8 cellular contexts compared by ENCODE assay signal in the genomic region with DNA sequence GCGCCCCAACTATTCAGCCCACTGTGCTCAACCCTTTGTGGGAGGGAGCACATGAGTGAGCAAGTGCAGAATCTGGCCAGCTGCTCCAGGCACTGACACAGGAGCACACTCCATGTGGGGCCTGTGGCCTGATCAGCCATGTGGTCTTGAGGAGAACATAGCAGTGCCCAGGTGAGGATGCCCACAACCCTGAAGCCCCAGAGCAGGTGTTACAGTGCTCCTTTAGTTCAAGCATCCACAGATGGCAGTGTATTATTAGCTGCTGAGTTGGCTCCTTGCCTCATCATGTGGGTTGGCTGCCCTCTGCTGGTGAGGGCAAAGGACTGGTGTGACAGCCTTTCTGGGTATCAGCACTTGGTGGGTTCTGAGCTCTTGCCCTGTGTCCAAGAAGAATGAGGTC.
DNase-seq lines count a peak whose midpoint lies in the region; ATAC-seq, FAIRE-seq and TF ChIP-seq lines count a peak whose summit lies in the region.

No MANE protein-coding gene starts in this region.

- H3K79me2 ChIP-seq in KMS-11 (ENCODE audit: insufficient read depth, low read depth) = no peaks in the 10 kb centered on the region

- H3K27ac Mint-ChIP-seq in activated CD4-positive, alpha-beta T cell treated with anti-CD3 and anti-CD28 coated beads for 36 hours = no peak overlapping the region

- POLR2A ChIA-PET in activated CD4-positive, alpha-beta T cell treated with anti-CD3 and anti-CD28 coated beads for 36 hours (lab: Charles Lee) = no interaction called here

- H3K9me3 Mint-ChIP-seq in activated CD4-positive, alpha-beta T cell treated with anti-CD3 and anti-CD28 coated beads for 36 hours (ENCODE audit: low read depth) = no peaks in the 10 kb centered on the region

- no peak for FAIRE-seq in kidney (lab: Jason Lieb, UNC)

- intact Hi-C loops in activated CD4-positive, alpha-beta T cell treated with anti-CD3 and anti-CD28 coated beads for 36 hours (cut with DNase I, micrococcal nuclease) = loop anchor here in 1 of 2 experiments (1.0 to 2.0 kb wide), 3 partner anchors 433 to 1931 kb away; no protein-coding TSS in a partner anchor
- intact Hi-C loops in kidney (cut with DNase I) = no loop called here

- H3K27ac ChIP-seq in KMS-11 (no peak overlapping the region), kidney (ENCODE audit: low read depth in 2 of 2, low read length in 2 of 2) (no peak overlapping the region)

- CTCF ChIA-PET in activated CD4-positive, alpha-beta T cell treated with anti-CD3 and anti-CD28 coated beads for 36 hours (lab: Charles Lee) = no interaction called here

- TF ChIP-seq CTCF in KMS-11 (conservative IDR thresholded peaks at IDR 0.05; ENCODE audit: low read depth, low read length) (peak; percentile 92), WI38 (IDR thresholded peaks at IDR 0.05; ENCODE audit: low read depth, low read length) (0 out of 2 replicates have a peak, but pooled peaks have one; percentile 11), kidney (IDR thresholded peaks at IDR 0.05; ENCODE audit: borderline replicate concordance, extremely low read depth, insufficient read depth) (peak; percentile 38)

- H2AFZ ChIP-seq in KMS-11 (ENCODE audit: low read depth) = no peak overlapping the region

- H3K4me3 Mint-ChIP-seq in activated CD4-positive, alpha-beta T cell treated with anti-CD3 and anti-CD28 coated beads for 36 hours = no peak overlapping the region

- H3K9ac ChIP-seq in KMS-11 = no peak overlapping the region
- no peak overlapping the region for H3K9ac ChIP-seq in kidney (ENCODE audit: low read length in 2 of 2)

- no peaks in the 10 kb centered on the region for H3K27me3 Mint-ChIP-seq in activated CD4-positive, alpha-beta T cell treated with anti-CD3 and anti-CD28 coated beads for 36 hours

- peak; percentile 66 for DNase-seq in activated CD4-positive, alpha-beta T cell treated with anti-CD3 and anti-CD28 coated beads for 36 hours
- no peak for DNase-seq in activated CD4-positive, alpha-beta T cell treated with anti-CD3 and anti-CD28 coated beads for 1 hour
- no peak for DNase-seq in kidney
- DNase-seq in Ammon's horn (ENCODE audit: low spot score) = no peak

- H3K36me3 Mint-ChIP-seq in activated CD4-positive, alpha-beta T cell treated with anti-CD3 and anti-CD28 coated beads for 36 hours (ENCODE audit: low read depth) = no peaks in the 10 kb centered on the region

- H3K27me3 ChIP-seq in KMS-11 (ENCODE audit: insufficient read depth, low read depth) = no peaks in the 10 kb centered on the region

- H3K36me3 ChIP-seq in KMS-11 (ENCODE audit: insufficient read depth) = no peaks in the 10 kb centered on the region
- H3K36me3 ChIP-seq in kidney (ENCODE audit: control insufficient read depth in 1 of 2, insufficient read depth in 2 of 2, low read length in 2 of 2) = no peaks in the 10 kb centered on the region

- peaks cover 0 to 8% of the 10 kb centered on the region in 2 donors for H3K9me3 ChIP-seq in kidney (ENCODE audit: control insufficient read depth in 1 of 2, low read length in 2 of 2)

- ATAC-seq in activated CD4-positive, alpha-beta T cell treated with anti-CD3 and anti-CD28 coated beads for 36 hours = no peak
- ATAC-seq in GM21515 (IDR thresholded peaks at IDR 0.05; ENCODE audit: unreplicated experiment) (peak; percentile 56), GM18520 (IDR thresholded peaks at IDR 0.05; ENCODE audit: unreplicated experiment) (no peak)

- H3K4me3 ChIP-seq in KMS-11 (IDR thresholded peaks at IDR 0.05; ENCODE audit: insufficient read depth, low read depth, low read length) = no peak overlapping the region
- H3K4me3 ChIP-seq in WI38 (ENCODE audit: low read depth, low read length) = no peak overlapping the region
- no peak overlapping the region for H3K4me3 ChIP-seq in kidney (ENCODE audit: low read length in 2 of 2)

- H3K4me2 ChIP-seq in KMS-11 = no peak overlapping the region

- H3K4me1 Mint-ChIP-seq in activated CD4-positive, alpha-beta T cell treated with anti-CD3 and anti-CD28 coated beads for 36 hours = no peaks in the 10 kb centered on the region

- no peaks in the 10 kb centered on the region for H4K20me1 ChIP-seq in KMS-11 (ENCODE audit: insufficient read depth)

- H3K4me1 ChIP-seq in KMS-11 (ENCODE audit: low read depth, poor library complexity, severe bottlenecking) = no peaks in the 10 kb centered on the region
- no peaks in the 10 kb centered on the region for H3K4me1 ChIP-seq in kidney (ENCODE audit: control insufficient read depth in 1 of 2, insufficient read depth in 1 of 2, low read depth in 1 of 2, low read length in 2 of 2)

Comparison
In these comparisons a context has a peak if more than half of its experiments do, and no peak if none do; other contexts are left out.
1. CTCF ChIP-seq: peak in every context shown above with its lines; median percentile 92 in KMS-11; 38 in kidney; 11 in WI38.